ENCODE assay signal across 12 cellular contexts in genomic region chr7:2031496-2031895, GRCh38.
DNase-seq lines count a peak whose midpoint lies in the region; ATAC-seq, FAIRE-seq and TF ChIP-seq lines count a peak whose summit lies in the region.
"Had no signal": no experiment of that assay in that cellular context is flagged by ENCODE, and none has a peak within 500 bp of the region (broad histone marks: within the 10 kb centered on the region; RNA-seq: fewer than 3 reads in every experiment).

No MANE protein-coding gene starts in this region.

- H3K36me3 ChIP-seq in heart left ventricle (no peaks in the 10 kb centered on the region), neural cell (ENCODE audit: insufficient read depth, low read length) (peaks cover 4% of the 10 kb centered on the region), vagina (no peaks in the 10 kb centered on the region)

- H3K4me3 Mint-ChIP-seq in CD14-positive monocyte, result no peak overlapping the region

- H3F3A ChIP-seq in neural cell (ENCODE audit: insufficient read depth, low read length, poor library complexity, severe bottlenecking), result no peaks in the 10 kb centered on the region

- H3K27me3 ChIP-seq in heart left ventricle (no peaks in the 10 kb centered on the region), neural cell (ENCODE audit: insufficient read depth, low read depth, low read length) (no peaks in the 10 kb centered on the region), vagina (no peaks in the 10 kb centered on the region)
- H3K27me3 ChIP-seq: foreskin keratinocyte had no signal

- CTCF ChIA-PET in GM10248 (lab: Yijun Ruan, JAX), result no interaction called here

- H2AFZ ChIP-seq in neural cell (ENCODE audit: low read depth, low read length), result no peak overlapping the region

- intact Hi-C loops in CD14-positive monocyte (cut with micrococcal nuclease) (no loop called here), heart left ventricle (cut with DNase I) (no loop called here), vagina (cut with DNase I) (no loop called here)

- FAIRE-seq in HTR-8/SVneo (lab: Jason Lieb, UNC), result peak; percentile 79

- no peak overlapping the region for H3K27ac ChIP-seq in heart left ventricle
- peak overlapping the region; percentile 34 for H3K27ac ChIP-seq in neural cell (ENCODE audit: low read length)
- H3K27ac ChIP-seq in vagina, result no peak overlapping the region
- H3K27ac ChIP-seq: foreskin keratinocyte had no signal

- H4K20me1 ChIP-seq in neural cell (ENCODE audit: insufficient read depth), result no peaks in the 10 kb centered on the region

- H3K9me3 Mint-ChIP-seq in CD14-positive monocyte, result peaks cover 24 to 36% (median 31%) of the 10 kb centered on the region in 7 donors

- 82 to 93% (median 86%) methylated on average over 14 of the region's 14 CpGs for WGBS in heart left ventricle, 4 donors

- H3K9me3 ChIP-seq in heart left ventricle, result peaks cover 0 to 26% (median 6%) of the 10 kb centered on the region in 12 donors
- H3K9me3 ChIP-seq in neural cell (ENCODE audit: low read length), result no peaks in the 10 kb centered on the region
- peaks cover 4% of the 10 kb centered on the region for H3K9me3 ChIP-seq in vagina

- H3K4me1 ChIP-seq in heart left ventricle, result peaks cover 0 to 16% (median 0%) of the 10 kb centered on the region in 12 donors
- H3K4me1 ChIP-seq in vagina, result no peaks in the 10 kb centered on the region

- ATAC-seq in heart left ventricle, result peak in 1 of 4 donors; percentile 28
- ATAC-seq: foreskin keratinocyte had no signal

- no peak for TF ChIP-seq RAD21 in neural cell (conservative IDR thresholded peaks at IDR 0.05)

- H3K4me2 ChIP-seq in neural cell (ENCODE audit: low read length), result no peak overlapping the region

- H3K9me2 ChIP-seq in neural cell (ENCODE audit: insufficient read depth, low read length), result no peaks in the 10 kb centered on the region

- TF ChIP-seq EP300 in neural cell (conservative IDR thresholded peaks at IDR 0.05; ENCODE audit: poor library complexity, severe bottlenecking), result no peak

- POLR2A ChIA-PET in GM10248 (lab: Yijun Ruan, JAX), result no interaction called here

- H3K27ac Mint-ChIP-seq in CD14-positive monocyte, result peak overlapping the region in 1 of 7 donors; percentile 30
- H3K27ac Mint-ChIP-seq: activated naive CD4-positive, alpha-beta T cell treated with anti-CD3 and anti-CD28 coated beads, Interleukin-2, amount 50 U/mL, for 72 hours had no signal

- TF ChIP-seq CTCF in CD14-positive monocyte (IDR thresholded peaks at IDR 0.05), result no peak
- no peak for TF ChIP-seq CTCF in heart left ventricle (IDR thresholded peaks at IDR 0.05)
- TF ChIP-seq CTCF in neural cell (IDR thresholded peaks at IDR 0.05; ENCODE audit: poor library complexity, severe bottlenecking), result no peak
- TF ChIP-seq CTCF in vagina (IDR thresholded peaks at IDR 0.05), result no peak
- no peak for TF ChIP-seq CTCF in GM10248 (IDR thresholded peaks at IDR 0.05; ENCODE audit: control extremely low read depth, extremely low read depth, low read depth, missing control alignments)

- peak; percentile 43 for DNase-seq in CD14-positive monocyte (ENCODE audit: low spot score)
- no peak for DNase-seq in HTR-8/SVneo (ENCODE audit: insufficient read length, low spot score)
- peak in 3 of 5 donors; percentile 13 to 25 (median 14) for DNase-seq in heart left ventricle
- no peak for DNase-seq in vagina (ENCODE audit: extremely low spot score in 2 of 2)
- no peak for DNase-seq in cortex of kidney (lab: John Stamatoyannopoulos, UW)
- no peak for DNase-seq in GM10248 (ENCODE audit: extremely low spot score)
- DNase-seq in SIG-M5 (lab: John Stamatoyannopoulos, UW), result no peak
- DNase-seq: foreskin keratinocyte, KG1, NCI-H345 had no signal

- H3K36me3 Mint-ChIP-seq in CD14-positive monocyte, result peaks cover 10 to 24% of the 10 kb centered on the region in 2 donors

- no peak for TF ChIP-seq POLR2A in heart left ventricle (IDR thresholded peaks at IDR 0.05)
- TF ChIP-seq POLR2A in vagina (IDR thresholded peaks at IDR 0.05), result no peak

- peaks cover 10% of the 10 kb centered on the region for H3K4me1 Mint-ChIP-seq in CD14-positive monocyte

- H3K27me3 Mint-ChIP-seq in CD14-positive monocyte (ENCODE audit: low read depth in 3 of 3), result peaks cover 0 to 4% (median 2%) of the 10 kb centered on the region in 3 donors

- peak overlapping the region; percentile 22 for H3K9ac ChIP-seq in neural cell (ENCODE audit: low read length)

- no peaks in the 10 kb centered on the region for H3K79me2 ChIP-seq in neural cell (replicated peaks; ENCODE audit: insufficient read depth, low read length)

- H3K4me3 ChIP-seq in heart left ventricle (no peak overlapping the region), neural cell (ENCODE audit: low read length) (no peak overlapping the region), vagina (no peak overlapping the region)

TF ChIP-seq in neural cell, 6 proteins besides CTCF, POLR2A, EP300 and RAD21:
- TF ChIP-seq EZH2 (IDR thresholded peaks at IDR 0.05; ENCODE audit: borderline replicate concordance, insufficient read depth, low read length, poor library complexity, severe bottlenecking) (no peak), REST (IDR thresholded peaks at IDR 0.05; ENCODE audit: borderline replicate concordance) (no peak), MXI1 (conservative IDR thresholded peaks at IDR 0.05; ENCODE audit: poor library complexity, severe bottlenecking) (no peak), TAF1 (IDR thresholded peaks at IDR 0.05; ENCODE audit: low read depth) (no peak), POLR2AphosphoS5 (IDR thresholded peaks at IDR 0.05) (no peak), SMC3 (conservative IDR thresholded peaks at IDR 0.05; ENCODE audit: poor library complexity) (no peak)

Comparison
In these comparisons a context has a peak if more than half of its experiments do, and no peak if none do; other contexts are left out.
1. DNase-seq: peak in CD14-positive monocyte (single experiment) and heart left ventricle (3 of 5); none in HTR-8/SVneo (single experiment), vagina (0 of 2), cortex of kidney (single experiment), GM10248 (single experiment) and SIG-M5 (single experiment).